In the genomic region with DNA sequence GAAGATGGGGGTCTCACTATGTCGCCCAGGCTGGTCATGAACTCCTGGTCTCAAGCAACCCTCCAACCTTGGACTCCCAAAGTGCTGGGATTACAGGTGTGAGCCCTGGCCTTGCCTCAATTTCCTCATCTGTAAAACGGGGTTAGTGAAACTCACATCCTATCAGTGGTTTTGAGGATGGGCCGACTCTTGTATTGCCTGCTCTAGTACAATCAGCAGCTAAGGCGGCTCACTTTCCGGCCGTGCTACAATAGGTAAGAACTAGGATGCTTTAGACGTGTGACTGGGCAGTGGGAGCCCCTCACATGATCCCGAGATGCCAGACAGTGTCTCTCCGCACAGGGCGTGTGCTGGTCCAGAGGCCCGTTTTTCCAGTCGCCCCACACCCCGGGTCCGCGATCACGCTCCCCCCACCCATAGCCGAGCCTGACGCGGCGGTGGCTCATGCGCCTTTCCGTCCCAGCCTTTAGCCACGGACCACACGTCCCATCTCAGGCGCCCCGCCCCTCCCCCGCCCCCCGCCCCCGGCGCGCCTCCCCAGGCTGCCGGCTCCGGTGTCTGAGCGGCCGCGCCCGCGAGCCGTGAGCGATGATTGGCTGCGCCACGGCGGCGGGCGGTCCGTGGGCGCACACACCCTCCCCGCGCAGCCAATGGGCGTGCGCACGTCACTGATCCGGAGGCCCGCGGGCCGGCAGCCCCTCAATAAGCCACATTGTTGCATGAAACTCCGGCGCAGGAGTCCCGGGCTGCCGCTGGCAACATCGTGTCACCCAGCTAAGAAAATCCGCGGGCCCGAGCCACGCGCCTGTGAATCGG, we compare ENCODE assay signal across 8 cellular contexts.
DNase-seq lines count a peak whose midpoint lies in the region; ATAC-seq and TF ChIP-seq lines count a peak whose summit lies in the region.

A gene (plus strand): TSS at position 710 of the 816 bp plus-strand sequence. CDS start 454 bp downstream, outside the sequence.

- no peaks in the 10 kb centered on the region for H3K9me3 ChIP-seq in neutrophil

- peak within 1 kb of the TSS; percentile 86 for H3K27ac ChIP-seq in neutrophil

- H3K27me3 ChIP-seq in neutrophil = no peaks in the 10 kb centered on the region

- peaks cover 43 to 49% of the 10 kb centered on the region in 2 experiments for H3K4me1 ChIP-seq in neutrophil (ENCODE audit: control insufficient read depth in 1 of 2, insufficient read depth in 1 of 2, low read depth in 1 of 2, low read length in 1 of 2)

- DNase-seq in DMS79 treated with DMSO at 0.1 percent for 48 hours (lab: John Stamatoyannopoulos, UW) = peak; percentile 69
- peak; percentile 91 for DNase-seq in SIG-M5 treated with dmso at 0.1 percent for 504 hours (lab: John Stamatoyannopoulos, UW; ENCODE audit: unreplicated experiment)
- DNase-seq in activated gamma-delta T cell (lab: John Stamatoyannopoulos, UW) = peak; percentile 59
- DNase-seq in foreskin melanocyte = peak; percentile 88
- DNase-seq in superior temporal gyrus (ENCODE audit: extremely low spot score) = peak; percentile 67

- peak; percentile 62 for TF ChIP-seq CTCF in neutrophil (IDR thresholded peaks at IDR 0.05)

- peak; percentile 75 for ATAC-seq in GM21529 (IDR thresholded peaks at IDR 0.05; ENCODE audit: unreplicated experiment)

- TF ChIP-seq RAD21 in Ishikawa (IDR thresholded peaks at IDR 0.05; ENCODE audit: low read depth) = no peak

- H3K4me3 ChIP-seq in neutrophil (ENCODE audit: low read depth in 1 of 2, low read length in 1 of 2) = peak within 1 kb of the TSS; percentile 89 to 97

- H3K36me3 ChIP-seq in neutrophil = no peaks in the 10 kb centered on the region

- no peak for TF ChIP-seq EP300 in Ishikawa (IDR thresholded peaks at IDR 0.05; ENCODE audit: borderline replicate concordance)

TF ChIP-seq in Ishikawa, 13 proteins besides CTCF, POLR2A, EP300 and RAD21:
- peak; percentile 88 for TF ChIP-seq TAF1 (IDR thresholded peaks at IDR 0.05; ENCODE audit: low read depth)
- no peak for TF ChIP-seq EGR1 (IDR thresholded peaks at IDR 0.05)
- no peak for TF ChIP-seq TCF12 (IDR thresholded peaks at IDR 0.05; ENCODE audit: low read depth)
- peak; percentile 11; the same call in 1 of the 2 replicates for TF ChIP-seq TEAD4 (IDR thresholded peaks at IDR 0.05)
- TF ChIP-seq, protein P1, sequence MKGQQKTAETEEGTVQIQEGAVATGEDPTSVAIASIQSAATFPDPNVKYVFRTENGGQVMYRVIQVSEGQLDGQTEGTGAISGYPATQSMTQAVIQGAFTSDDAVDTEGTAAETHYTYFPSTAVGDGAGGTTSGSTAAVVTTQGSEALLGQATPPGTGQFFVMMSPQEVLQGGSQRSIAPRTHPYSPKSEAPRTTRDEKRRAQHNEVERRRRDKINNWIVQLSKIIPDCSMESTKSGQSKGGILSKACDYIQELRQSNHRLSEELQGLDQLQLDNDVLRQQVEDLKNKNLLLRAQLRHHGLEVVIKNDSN (IDR thresholded peaks at IDR 0.05) = no peak
- peak; percentile 68; the same call in 1 of the 2 replicates for TF ChIP-seq ZBTB7A (IDR thresholded peaks at IDR 0.05; ENCODE audit: low read depth)
- TF ChIP-seq, protein P2, sequence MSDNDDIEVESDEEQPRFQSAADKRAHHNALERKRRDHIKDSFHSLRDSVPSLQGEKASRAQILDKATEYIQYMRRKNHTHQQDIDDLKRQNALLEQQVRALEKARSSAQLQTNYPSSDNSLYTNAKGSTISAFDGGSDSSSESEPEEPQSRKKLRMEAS (IDR thresholded peaks at IDR 0.05) = peak; percentile 73
- 0 out of 2 replicates have a peak, but pooled peaks have one; percentile 14 for TF ChIP-seq CREB1 (IDR thresholded peaks at IDR 0.05; ENCODE audit: low read depth)

Comparison
In these comparisons a context has a peak if more than half of its experiments do, and no peak if none do; other contexts are left out.
1. Peak in every context shown above with its lines: DNase-seq, ATAC-seq, H3K4me3 ChIP-seq and H3K27ac ChIP-seq.